23 cellular contexts compared by ENCODE assay signal in the genomic region with DNA sequence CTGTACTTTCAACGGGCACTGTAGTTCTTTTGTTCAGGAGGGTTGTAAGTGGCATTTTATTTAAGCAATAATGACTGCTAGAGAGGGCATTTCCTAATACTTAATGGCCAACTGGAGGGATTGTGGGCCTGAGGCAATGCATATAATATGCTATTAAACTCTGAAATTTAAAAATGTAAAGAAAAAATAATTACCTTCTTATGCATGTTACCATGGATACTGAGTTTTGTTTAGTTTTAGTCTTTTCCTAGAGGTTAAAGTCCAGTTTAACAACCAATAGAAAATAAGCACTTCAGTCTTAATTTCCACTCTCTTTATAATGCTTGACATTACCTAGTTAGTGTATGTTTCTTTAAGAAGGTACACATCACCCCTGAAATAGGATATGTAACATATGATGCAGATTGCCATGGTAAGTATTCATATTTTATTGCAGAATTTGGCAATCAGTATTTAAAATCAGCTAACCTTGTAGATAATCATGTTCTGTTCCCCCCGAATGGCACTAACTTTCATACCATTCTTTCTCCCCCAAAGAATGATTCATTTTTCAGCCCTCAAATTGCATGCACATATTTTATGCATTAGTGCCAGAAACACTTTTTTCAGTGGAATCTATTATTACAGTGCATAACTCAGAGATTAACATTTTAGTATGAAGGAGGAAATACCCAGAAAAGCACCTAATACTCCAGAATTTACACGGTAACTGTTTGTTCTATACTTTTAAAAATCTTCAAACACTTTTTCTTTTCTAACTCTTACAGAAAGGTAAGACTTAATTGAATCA.
DNase-seq lines count a peak whose midpoint lies in the region; ATAC-seq and TF ChIP-seq lines count a peak whose summit lies in the region.
"Had no signal": no experiment of that assay in that cellular context is flagged by ENCODE, and none has a peak within 500 bp of the region (broad histone marks: within the 10 kb centered on the region; RNA-seq: fewer than 3 reads in every experiment).

No MANE protein-coding gene starts in this region.

- peak overlapping the region; percentile 10; the same call in 1 of the 2 replicates for H3K9ac ChIP-seq in SK-N-SH

- H4K20me1 ChIP-seq in SK-N-SH (ENCODE audit: insufficient read depth): no peaks in the 10 kb centered on the region

- no peaks in the 10 kb centered on the region for H3K79me2 ChIP-seq in SK-N-SH (ENCODE audit: insufficient read depth)

- no peak for TF ChIP-seq RAD21 in SK-N-SH (IDR thresholded peaks at IDR 0.05; ENCODE audit: low read length)

- H3K9me3 Mint-ChIP-seq in activated T-cell treated with anti-CD3 and anti-CD28 coated beads, Interleukin-2, amount 50 U/mL, for 24 hours: no peaks in the 10 kb centered on the region
- no peaks in the 10 kb centered on the region for H3K9me3 Mint-ChIP-seq in activated CD8-positive, alpha-beta T cell treated with anti-CD3 and anti-CD28 coated beads, Interleukin-2, amount 10 ng/mL, durations not matched to agents 7 days and 5 days (ENCODE audit: insufficient read depth)
- H3K9me3 Mint-ChIP-seq: CD4-positive, alpha-beta memory T cell; naive thymus-derived CD8-positive, alpha-beta T cell; T-helper 1 cell treated with Interleukin-12 subunit alpha and Interleukin-12 subunit beta and Interleukin-4 antibody, amounts not matched to agents 30 μg/mL and 1 μg/mL, for 36 hours had no signal

- no peaks in the 10 kb centered on the region for H3K9me2 ChIP-seq in SK-N-SH

- CTCF ChIA-PET in SK-N-SH (lab: Yijun Ruan, JAX): no interaction called here
- CTCF ChIA-PET in activated CD8-positive, alpha-beta T cell treated with anti-CD3 and anti-CD28 coated beads, Interleukin-2, amount 10 ng/mL, durations not matched to agents 7 days and 5 days (lab: Charles Lee): no interaction called here

- H3K4me3 ChIP-seq in SK-N-SH (ENCODE audit: low read depth in 2 of 2, low read length in 1 of 2): no peak overlapping the region
- H3K4me3 ChIP-seq in fibroblast of mammary gland (ENCODE audit: control insufficient read depth, low read depth, low read length): no peak overlapping the region
- no peak overlapping the region for H3K4me3 ChIP-seq in tibial artery
- H3K4me3 ChIP-seq: breast epithelium, dorsolateral prefrontal cortex, heart right ventricle, psoas muscle had no signal

- peak overlapping the region; percentile 1 for H3K4me3 Mint-ChIP-seq in activated T-cell treated with anti-CD3 and anti-CD28 coated beads, Interleukin-2, amount 50 U/mL, for 24 hours
- no peak overlapping the region for H3K4me3 Mint-ChIP-seq in activated CD8-positive, alpha-beta T cell treated with anti-CD3 and anti-CD28 coated beads, Interleukin-2, amount 10 ng/mL, durations not matched to agents 7 days and 5 days
- H3K4me3 Mint-ChIP-seq: activated CD8-positive, alpha-beta memory T cell treated with anti-CD3 and anti-CD28 coated beads, Interleukin-2, amount 10 ng/mL, durations not matched to agents 7 days and 5 days; CD4-positive, alpha-beta memory T cell; naive thymus-derived CD8-positive, alpha-beta T cell; T-helper 1 cell treated with Interleukin-12 subunit alpha and Interleukin-12 subunit beta and Interleukin-4 antibody, amounts not matched to agents 30 μg/mL and 1 μg/mL, for 36 hours; WTC11 had no signal

- no peak overlapping the region for H2AFZ ChIP-seq in SK-N-SH (ENCODE audit: low read depth)

- no peak for TF ChIP-seq CTCF in SK-N-SH (IDR thresholded peaks at IDR 0.05)
- TF ChIP-seq CTCF in fibroblast of mammary gland (conservative IDR thresholded peaks at IDR 0.05; ENCODE audit: control insufficient read depth, insufficient read depth, low read depth, low read length): no peak
- TF ChIP-seq CTCF in tibial artery (IDR thresholded peaks at IDR 0.05): no peak

- DNase-seq in activated T-cell treated with anti-CD3 and anti-CD28 coated beads, Interleukin-2, amount 50 U/mL, for 24 hours: no peak
- no peak for DNase-seq in activated T-cell treated with anti-CD3 and anti-CD28 coated beads, Interleukin-2, amount 50 U/mL, for 48 hours
- DNase-seq in SK-N-SH: no peak
- peak; percentile 36 for DNase-seq in fibroblast of mammary gland (ENCODE audit: low read depth)
- DNase-seq in tibial artery: no peak
- DNase-seq in islet precursor cell: no peak
- no peak for DNase-seq in activated CD8-positive, alpha-beta T cell treated with anti-CD3 and anti-CD28 coated beads, Interleukin-2, amount 10 ng/mL, durations not matched to agents 7 days and 5 days
- no peak for DNase-seq in UCSD-AML1 (lab: John Stamatoyannopoulos, UW; ENCODE audit: unreplicated experiment)
- DNase-seq: activated CD8-positive, alpha-beta memory T cell treated with anti-CD3 and anti-CD28 coated beads, Interleukin-2, amount 10 ng/mL, durations not matched to agents 7 days and 5 days; activated naive CD4-positive, alpha-beta T cell treated with Interleukin-2 at 50 U/mL for 16 hours; CD4-positive, alpha-beta memory T cell; dorsolateral prefrontal cortex; heart right ventricle; MM.1S; naive thymus-derived CD8-positive, alpha-beta T cell; NCI-H1930; NCI-H510A; psoas muscle; Right ventricle myocardium superior; stimulated activated naive CD4-positive, alpha-beta T cell treated with Interleukin-2 at 50 U/mL for 16 hours had no signal

- peaks cover 40% of the 10 kb centered on the region for H3K4me1 Mint-ChIP-seq in activated T-cell treated with anti-CD3 and anti-CD28 coated beads, Interleukin-2, amount 50 U/mL, for 24 hours (ENCODE audit: low read depth)
- peaks cover 1% of the 10 kb centered on the region for H3K4me1 Mint-ChIP-seq in activated CD8-positive, alpha-beta T cell treated with anti-CD3 and anti-CD28 coated beads, Interleukin-2, amount 10 ng/mL, durations not matched to agents 7 days and 5 days (ENCODE audit: low read depth)
- H3K4me1 Mint-ChIP-seq: activated CD8-positive, alpha-beta memory T cell treated with anti-CD3 and anti-CD28 coated beads, Interleukin-2, amount 10 ng/mL, durations not matched to agents 7 days and 5 days; naive thymus-derived CD8-positive, alpha-beta T cell; WTC11 had no signal

- ATAC-seq in activated CD8-positive, alpha-beta T cell treated with anti-CD3 and anti-CD28 coated beads, Interleukin-2, amount 10 ng/mL, durations not matched to agents 7 days and 5 days: no peak
- ATAC-seq: activated CD8-positive, alpha-beta memory T cell treated with anti-CD3 and anti-CD28 coated beads, Interleukin-2, amount 10 ng/mL, durations not matched to agents 7 days and 5 days; naive thymus-derived CD8-positive, alpha-beta T cell; psoas muscle; WTC11 had no signal

- H3K4me2 ChIP-seq in SK-N-SH: peak overlapping the region; percentile 31; the same call in 1 of the 2 replicates

- H3K9me3 ChIP-seq in SK-N-SH (no peaks in the 10 kb centered on the region), tibial artery (no peaks in the 10 kb centered on the region)
- H3K9me3 ChIP-seq: breast epithelium, heart right ventricle, psoas muscle had no signal

- no peaks in the 10 kb centered on the region for H3K36me3 ChIP-seq in SK-N-SH (replicated peaks in 1 of 2; ENCODE audit: control insufficient read depth in 1 of 2, insufficient read depth in 2 of 2, low read length in 1 of 2)
- no peaks in the 10 kb centered on the region for H3K36me3 ChIP-seq in tibial artery
- H3K36me3 ChIP-seq: breast epithelium, heart right ventricle had no signal

- H3K27ac ChIP-seq in SK-N-SH (ENCODE audit: low read depth in 2 of 2, low read length in 1 of 2) (peak overlapping the region in 1 of 2 experiments; percentile 60; a peak in 2 of 4 replicates), tibial artery (peak overlapping the region; percentile 65 to 68)
- H3K27ac ChIP-seq: psoas muscle had no signal

- H3K27ac Mint-ChIP-seq in activated T-cell treated with anti-CD3 and anti-CD28 coated beads, Interleukin-2, amount 50 U/mL, for 24 hours: no peak overlapping the region
- no peak overlapping the region for H3K27ac Mint-ChIP-seq in activated CD8-positive, alpha-beta T cell treated with anti-CD3 and anti-CD28 coated beads, Interleukin-2, amount 10 ng/mL, durations not matched to agents 7 days and 5 days
- H3K27ac Mint-ChIP-seq: activated CD8-positive, alpha-beta memory T cell treated with anti-CD3 and anti-CD28 coated beads, Interleukin-2, amount 10 ng/mL, durations not matched to agents 7 days and 5 days; CD4-positive, alpha-beta memory T cell; naive thymus-derived CD8-positive, alpha-beta T cell; WTC11 had no signal

- 45% methylated on average over 3 of the region's 3 CpGs for WGBS in SK-N-SH (ENCODE audit: low lambda C conversion rate)

- POLR2A ChIA-PET in SK-N-SH (lab: Yijun Ruan, JAX): no interaction called here
- POLR2A ChIA-PET in activated CD8-positive, alpha-beta T cell treated with anti-CD3 and anti-CD28 coated beads, Interleukin-2, amount 10 ng/mL, durations not matched to agents 7 days and 5 days (lab: Charles Lee): no interaction called here

- H3K27me3 ChIP-seq in SK-N-SH (ENCODE audit: insufficient read depth) (no peaks in the 10 kb centered on the region), tibial artery (no peaks in the 10 kb centered on the region)
- H3K27me3 ChIP-seq: breast epithelium, dorsolateral prefrontal cortex, heart right ventricle had no signal

- intact Hi-C loops in tibial artery (cut with DNase I; ENCODE audit: low total_unique reads): loop anchor here (10.0 kb wide), 1 partner anchor 47 kb away; no protein-coding TSS in a partner anchor

- no peaks in the 10 kb centered on the region for H3F3A ChIP-seq in SK-N-SH (replicated peaks; ENCODE audit: insufficient read depth)

- peaks cover 11 to 15% of the 10 kb centered on the region in 2 experiments; a peak in 2 of 4 replicates for H3K4me1 ChIP-seq in SK-N-SH (ENCODE audit: control insufficient read depth in 1 of 2, insufficient read depth in 2 of 2, low read depth in 1 of 2, low read length in 1 of 2)
- peaks cover 0 to 36% (median 6%) of the 10 kb centered on the region in 4 donors for H3K4me1 ChIP-seq in tibial artery
- H3K4me1 ChIP-seq: breast epithelium, psoas muscle had no signal

- H3K27me3 Mint-ChIP-seq in activated T-cell treated with anti-CD3 and anti-CD28 coated beads, Interleukin-2, amount 50 U/mL, for 24 hours: peaks cover 3% of the 10 kb centered on the region
- no peaks in the 10 kb centered on the region for H3K27me3 Mint-ChIP-seq in activated CD8-positive, alpha-beta T cell treated with anti-CD3 and anti-CD28 coated beads, Interleukin-2, amount 10 ng/mL, durations not matched to agents 7 days and 5 days (ENCODE audit: low read depth)
- H3K27me3 Mint-ChIP-seq: naive thymus-derived CD8-positive, alpha-beta T cell had no signal

- peak in 1 of 2 experiments; percentile 28; a peak in 1 of 4 replicates for TF ChIP-seq EP300 in SK-N-SH (IDR thresholded peaks at IDR 0.05; ENCODE audit: borderline replicate concordance in 1 of 2, low read depth in 1 of 2, low read length in 1 of 2)

- H3K36me3 Mint-ChIP-seq in activated T-cell treated with anti-CD3 and anti-CD28 coated beads, Interleukin-2, amount 50 U/mL, for 24 hours (ENCODE audit: low read depth): no peaks in the 10 kb centered on the region
- no peaks in the 10 kb centered on the region for H3K36me3 Mint-ChIP-seq in activated CD8-positive, alpha-beta T cell treated with anti-CD3 and anti-CD28 coated beads, Interleukin-2, amount 10 ng/mL, durations not matched to agents 7 days and 5 days (ENCODE audit: low read depth)
- H3K36me3 Mint-ChIP-seq: CD4-positive, alpha-beta memory T cell; naive thymus-derived CD8-positive, alpha-beta T cell; WTC11 had no signal

TF ChIP-seq in SK-N-SH, 30 proteins besides CTCF, POLR2A, EP300 and RAD21 (continues in another document):
- no peak for TF ChIP-seq RFX5 (IDR thresholded peaks at IDR 0.05; ENCODE audit: low read length)
- no peak for TF ChIP-seq CHD2 (IDR thresholded peaks at IDR 0.05; ENCODE audit: low read length, partially characterized antibody)
